Comparison of ENCODE assay signal across 8 cellular contexts in genomic region chr4:4853371-4853823, GRCh38. TPM values are rescaled to one million over a fixed set of nuclear protein-coding genes. Genes with fewer than 3 reads are reported as not detected.
DNase-seq lines count a peak whose midpoint lies in the region; ATAC-seq and TF ChIP-seq lines count a peak whose summit lies in the region.

No MANE protein-coding gene starts in this region.

- H3K36me3 Mint-ChIP-seq in activated naive CD4-positive, alpha-beta T cell treated with anti-CD3 and anti-CD28 coated beads for 36 hours (ENCODE audit: low read depth): no peaks in the 10 kb centered on the region
- H3K36me3 Mint-ChIP-seq in activated B cell treated with CpG ODN at 0.5 μM for 24 hours (ENCODE audit: low read depth) (peaks cover 3% of the 10 kb centered on the region), type B pancreatic cell (no peaks in the 10 kb centered on the region)

- intact Hi-C loops in activated naive CD4-positive, alpha-beta T cell treated with anti-CD3 and anti-CD28 coated beads for 36 hours (cut with micrococcal nuclease): loop anchor here (10.0 kb wide), 1 partner anchor 189 kb away; no protein-coding TSS in a partner anchor
- intact Hi-C loops in activated B cell treated with CpG ODN at 0.5 μM for 24 hours (cut with micrococcal nuclease): loop anchor here (1.0 to 10.0 kb wide), 4 partner anchors 18 to 365 kb away; no protein-coding TSS in a partner anchor

- ATAC-seq in activated B cell treated with CpG ODN at 0.5 μM for 24 hours (ENCODE audit: low read depth): peak; percentile 35
- no peak for ATAC-seq in HG03439 (IDR thresholded peaks at IDR 0.05; ENCODE audit: unreplicated experiment)

- H3K9me3 Mint-ChIP-seq in activated naive CD4-positive, alpha-beta T cell treated with anti-CD3 and anti-CD28 coated beads for 36 hours: no peaks in the 10 kb centered on the region
- H3K9me3 Mint-ChIP-seq in activated B cell treated with CpG ODN at 0.5 μM for 24 hours (peaks cover 5% of the 10 kb centered on the region), type B pancreatic cell (no peaks in the 10 kb centered on the region)

- no peak overlapping the region for H3K27ac Mint-ChIP-seq in activated naive CD4-positive, alpha-beta T cell treated with anti-CD3 and anti-CD28 coated beads for 36 hours
- H3K27ac Mint-ChIP-seq in activated B cell treated with CpG ODN at 0.5 μM for 24 hours: no peak overlapping the region
- peak overlapping the region; percentile 31 for H3K27ac Mint-ChIP-seq in type B pancreatic cell

- POLR2A ChIA-PET in activated B cell treated with CpG ODN at 0.5 μM for 24 hours (lab: Charles Lee): interaction anchor here (0.6 kb wide), 1 partner anchor 231 kb away, joined by 3 read pairs; no protein-coding TSS in a partner anchor
- POLR2A ChIA-PET in GM10248 (lab: Yijun Ruan, JAX): no interaction called here

- peaks cover 74% of the 10 kb centered on the region for H3K27me3 Mint-ChIP-seq in activated naive CD4-positive, alpha-beta T cell treated with anti-CD3 and anti-CD28 coated beads for 36 hours (ENCODE audit: low read depth)
- peaks cover 55% of the 10 kb centered on the region for H3K27me3 Mint-ChIP-seq in activated B cell treated with CpG ODN at 0.5 μM for 24 hours
- H3K27me3 Mint-ChIP-seq in type B pancreatic cell: peaks cover 68% of the 10 kb centered on the region

- H3K4me1 Mint-ChIP-seq in activated naive CD4-positive, alpha-beta T cell treated with anti-CD3 and anti-CD28 coated beads for 36 hours (ENCODE audit: low read depth): peaks cover 34% of the 10 kb centered on the region
- peaks cover 29% of the 10 kb centered on the region for H3K4me1 Mint-ChIP-seq in activated B cell treated with CpG ODN at 0.5 μM for 24 hours
- H3K4me1 Mint-ChIP-seq in type B pancreatic cell (ENCODE audit: unreplicated experiment): peaks cover 43% of the 10 kb centered on the region

- CTCF ChIA-PET in activated naive CD4-positive, alpha-beta T cell treated with anti-CD3 and anti-CD28 coated beads for 36 hours (lab: Charles Lee): interaction anchor here (1.3 kb wide), 1 partner anchor 18 kb away, joined by 3 read pairs; no protein-coding TSS in a partner anchor
- CTCF ChIA-PET in activated B cell treated with CpG ODN at 0.5 μM for 24 hours (lab: Charles Lee): no interaction called here
- CTCF ChIA-PET in GM10248 (lab: Yijun Ruan, JAX): no interaction called here

- H3K4me3 Mint-ChIP-seq in activated naive CD4-positive, alpha-beta T cell treated with anti-CD3 and anti-CD28 coated beads for 36 hours: peak overlapping the region; percentile 71
- peak overlapping the region; percentile 84 for H3K4me3 Mint-ChIP-seq in activated B cell treated with CpG ODN at 0.5 μM for 24 hours
- peak overlapping the region; percentile 87 for H3K4me3 Mint-ChIP-seq in type B pancreatic cell

- DNase-seq in activated naive CD4-positive, alpha-beta T cell treated with anti-CD3 and anti-CD28 coated beads for 36 hours: no peak
- no peak for DNase-seq in activated naive CD4-positive, alpha-beta T cell treated with Interleukin-2 at 50 U/mL for 16 hours
- DNase-seq in activated B cell treated with CpG ODN at 0.5 μM for 24 hours (no peak), islet precursor cell (peak; percentile 69), type B pancreatic cell (ENCODE audit: extremely low spot score, unreplicated experiment) (no peak), GM10248 (ENCODE audit: extremely low spot score) (no peak)
- DNase-seq in stimulated activated CD4-positive, alpha-beta T cell treated with anti-CD3 and anti-CD28 coated beads, Interleukin-15, amount 100 ng/mL, for 24 hours: no peak

- TF ChIP-seq CTCF in activated B cell treated with CpG ODN at 0.5 μM for 24 hours (IDR thresholded peaks at IDR 0.05) (no peak), type B pancreatic cell (conservative IDR thresholded peaks at IDR 0.05) (no peak), GM10248 (IDR thresholded peaks at IDR 0.05; ENCODE audit: control extremely low read depth, extremely low read depth, low read depth, missing control alignments) (no peak)

RNA-seq across cellular contexts. Expression of gene MSX1, which starts 6.1 kb away (rescaled TPM):
- total RNA-seq in activated naive CD4-positive, alpha-beta T cell treated with anti-CD3 and anti-CD28 coated beads for 36 hours: not detected
- total RNA-seq in activated B cell treated with CpG ODN at 0.5 μM for 24 hours (not detected in 2 replicates), type B pancreatic cell (ENCODE audit: low replicate concordance) (7.4 and 67.3 TPM in 2 replicates)
